In the genomic region with DNA sequence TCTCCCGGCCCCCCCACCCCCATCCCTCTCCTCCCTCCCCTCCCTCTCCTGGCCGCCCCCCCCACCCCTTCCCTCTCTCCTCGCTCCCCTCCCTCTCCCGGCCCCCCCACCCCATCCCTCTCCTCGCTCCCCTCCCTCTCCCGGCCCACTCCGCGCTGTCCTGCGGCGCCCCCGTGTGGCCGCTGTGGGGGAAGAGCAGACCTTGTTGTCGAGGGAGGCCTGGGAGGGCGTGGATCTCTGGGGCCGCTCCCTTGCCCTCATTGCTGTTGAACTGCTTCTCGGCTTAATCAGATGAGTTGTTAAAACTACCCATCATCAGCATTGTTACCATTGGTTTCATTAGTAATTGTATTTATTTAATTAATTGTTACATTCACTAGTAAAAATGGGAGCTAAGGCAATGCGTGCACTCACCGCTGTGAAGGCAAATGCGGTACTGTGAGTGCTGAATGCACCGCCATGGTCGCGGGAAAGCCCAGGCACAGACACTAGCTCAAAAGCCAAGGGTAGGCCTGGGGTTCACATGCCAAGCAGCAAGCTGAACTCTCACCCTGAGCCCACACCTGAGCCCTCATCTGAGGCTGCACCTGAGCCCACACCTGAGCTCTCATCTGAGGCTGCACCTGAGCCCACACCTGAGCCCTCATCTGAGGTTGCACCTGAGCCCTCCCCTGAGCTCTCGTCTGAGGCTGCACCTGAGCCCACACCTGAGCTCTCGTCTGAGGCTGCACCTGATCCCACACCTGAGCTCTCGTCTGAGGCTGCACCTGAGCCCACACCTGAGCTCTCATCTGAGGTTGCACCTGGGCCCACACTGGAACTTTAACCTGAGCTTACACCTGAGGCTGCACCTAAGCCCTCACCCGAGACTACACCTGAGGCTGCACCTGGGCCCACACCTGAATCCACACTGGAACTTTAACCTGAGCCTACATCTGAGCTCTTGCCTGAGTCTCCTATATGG, we compare ENCODE assay signal across 8 cellular contexts. TPM values are rescaled to one million over a fixed set of nuclear protein-coding genes. Genes with fewer than 3 reads are reported as not detected.
DNase-seq lines count a peak whose midpoint lies in the region; ATAC-seq and TF ChIP-seq lines count a peak whose summit lies in the region.

No MANE protein-coding gene starts in this region.

- H3K4me3 Mint-ChIP-seq in endodermal cell = no peak overlapping the region

- H3K27me3 ChIP-seq in H7 (ENCODE audit: control insufficient read depth, insufficient read depth, low read length) (no peaks in the 10 kb centered on the region), endodermal cell (ENCODE audit: control insufficient read depth, insufficient read depth, low read length, poor library complexity, severe bottlenecking) (no peaks in the 10 kb centered on the region)

- H3K27ac ChIP-seq in endodermal cell (ENCODE audit: low read depth, low read length) = no peak overlapping the region

- peaks cover 16% of the 10 kb centered on the region for H3K9me3 ChIP-seq in endodermal cell (ENCODE audit: control insufficient read depth, low read length)

- DNase-seq in AG10803 (ENCODE audit: low read depth) (peak; percentile 54), H7 (peak; percentile 97), NOMO-1 treated with dmso at 0.1 percent for 144 hours (lab: John Stamatoyannopoulos, UW; ENCODE audit: unreplicated experiment) (peak; percentile 56), endodermal cell (peak; percentile 87), myocyte (ENCODE audit: low read depth) (peak; percentile 82)
- DNase-seq in activated CD8-positive, alpha-beta memory T cell treated with anti-CD3 and anti-CD28 coated beads for 48 hours (ENCODE audit: low read depth in 2 of 3, low spot score in 2 of 3) = peak; percentile 54 to 61 (median 56)
- peak; percentile 75 for DNase-seq in stimulated activated naive CD4-positive, alpha-beta T cell treated with Interleukin-2 at 50 U/mL for 16 hours (lab: John Stamatoyannopoulos, UW)

- H3K36me3 ChIP-seq in H7 (replicated peaks; ENCODE audit: control insufficient read depth, insufficient read depth, low read length) (no peaks in the 10 kb centered on the region), endodermal cell (ENCODE audit: control insufficient read depth, insufficient read depth, low read length) (no peaks in the 10 kb centered on the region)

- H3K27ac Mint-ChIP-seq in endodermal cell = no peak overlapping the region

- 50 to 75% methylated on average over 8 to 20 of the region's 26 CpGs for WGBS in endodermal cell (ENCODE audit: insufficient coverage in 1 of 2, insufficient read length in 1 of 2), 2 experiments

- no peak for ATAC-seq in GM18502 (IDR thresholded peaks at IDR 0.05; ENCODE audit: poor library complexity, unreplicated experiment)

- no peaks in the 10 kb centered on the region for H3K27me3 Mint-ChIP-seq in endodermal cell (ENCODE audit: insufficient read depth)

- H3K36me3 Mint-ChIP-seq in endodermal cell (ENCODE audit: low read depth) = peaks cover 4% of the 10 kb centered on the region

- H3K4me3 ChIP-seq in AG10803 (ENCODE audit: low read length) (no peak overlapping the region), H7 (ENCODE audit: insufficient read depth, low read depth, low read length) (no peak overlapping the region), endodermal cell (ENCODE audit: low read length) (no peak overlapping the region)

- H3K4me1 ChIP-seq in endodermal cell (ENCODE audit: control insufficient read depth, insufficient read depth, low read length) = no peaks in the 10 kb centered on the region

- peaks cover 9% of the 10 kb centered on the region for H3K4me1 Mint-ChIP-seq in endodermal cell

- peaks cover 17% of the 10 kb centered on the region for H3K9me3 Mint-ChIP-seq in endodermal cell

- TF ChIP-seq CTCF in AG10803 (conservative IDR thresholded peaks at IDR 0.05; ENCODE audit: low read length) (peak; percentile 58), endodermal cell (conservative IDR thresholded peaks at IDR 0.05) (peak; percentile 75)

- H3K9ac ChIP-seq in endodermal cell (ENCODE audit: extremely low read depth, low read length, poor library complexity, severe bottlenecking) = no peak overlapping the region

RNA-seq across cellular contexts. Expression of a gene that starts 8.8 kb away (rescaled TPM):
- total RNA-seq in H7 (2014; rRNA removed; shearing (Covaris generic)) = not detected in 2 replicates
- total RNA-seq in endodermal cell = not detected
- not detected for polyA plus RNA-seq in endodermal cell (2013, experiment 1 of 2)
- polyA plus RNA-seq in endodermal cell (2013, experiment 2 of 2) = not detected
- 0.08 TPM in 1 of 2 replicates, not detected in the other for total RNA-seq in myocyte
- polyA plus RNA-seq in myocyte (2012) = not detected

RNA-seq across cellular contexts. Expression of a gene that starts 19.6 kb away (rescaled TPM):
- 1.0 and 2.8 TPM in 2 replicates for total RNA-seq in H7 (2014; rRNA removed; shearing (Covaris generic))
- under 1 TPM in 1 of 2 donors, not detected in 1; 0.20 TPM for total RNA-seq in endodermal cell
- not detected for polyA plus RNA-seq in endodermal cell (2013, experiment 1 of 2)
- polyA plus RNA-seq in endodermal cell (2013, experiment 2 of 2) = not detected
- 0.16 TPM in 1 of 2 replicates, not detected in the other for total RNA-seq in myocyte
- polyA plus RNA-seq in myocyte (2012) = not detected
